Comparison of ENCODE assay signal across 9 cellular contexts in genomic region chr19:44582581-44583265, GRCh38. TPM values are rescaled to one million over a fixed set of nuclear protein-coding genes. Genes with fewer than 3 reads are reported as not detected.
DNase-seq lines count a peak whose midpoint lies in the region; ATAC-seq and TF ChIP-seq lines count a peak whose summit lies in the region.
"Had no signal": no experiment of that assay in that cellular context is flagged by ENCODE, and none has a peak within 500 bp of the region (broad histone marks: within the 10 kb centered on the region; RNA-seq: fewer than 3 reads in every experiment).

No MANE protein-coding gene starts in this region.

- H3K9me3 ChIP-seq in Peyer's patch, result no peaks in the 10 kb centered on the region

- DNase-seq in activated naive CD4-positive, alpha-beta T cell treated with anti-CD3 and anti-CD28 coated beads, Interleukin-2, amount 10 ng/mL, durations not matched to agents 7 days and 5 days, result peak; percentile 29
- no peak for DNase-seq in activated naive CD4-positive, alpha-beta T cell treated with Interleukin-2 at 50 U/mL for 16 hours
- DNase-seq in Peyer's patch, result peak in 2 of 3 donors; percentile 63 to 66
- peak in 1 of 2 donors; percentile 49 for DNase-seq in foreskin fibroblast
- peak; percentile 54 for DNase-seq in stimulated activated naive CD8-positive, alpha-beta T cell treated with anti-CD3 and anti-CD28 coated beads, Interleukin-15, Interleukin-2, amounts not matched to agents 100 U/mL and 50 U/mL, for 24 hours
- no peak for DNase-seq in NCI-H1436 treated with DMSO at 0.1 percent for 48 hours (lab: John Stamatoyannopoulos, UW)

- H3K27ac Mint-ChIP-seq in activated naive CD4-positive, alpha-beta T cell treated with anti-CD3 and anti-CD28 coated beads, Interleukin-2, amount 10 ng/mL, durations not matched to agents 7 days and 5 days, result no peak overlapping the region

- H3K36me3 Mint-ChIP-seq in activated naive CD4-positive, alpha-beta T cell treated with anti-CD3 and anti-CD28 coated beads, Interleukin-2, amount 10 ng/mL, durations not matched to agents 7 days and 5 days, result no peaks in the 10 kb centered on the region

- H3K4me3 ChIP-seq in Peyer's patch (no peak overlapping the region), foreskin fibroblast (ENCODE audit: low read depth in 1 of 2, low read length in 2 of 2) (no peak overlapping the region)

- H3K36me3 ChIP-seq in Peyer's patch, result no peaks in the 10 kb centered on the region

- peaks cover 5% of the 10 kb centered on the region for H3K4me1 Mint-ChIP-seq in activated naive CD4-positive, alpha-beta T cell treated with anti-CD3 and anti-CD28 coated beads, Interleukin-2, amount 10 ng/mL, durations not matched to agents 7 days and 5 days

- H3K4me1 ChIP-seq in Peyer's patch, result no peaks in the 10 kb centered on the region

- TF ChIP-seq CTCF in Peyer's patch (IDR thresholded peaks at IDR 0.05) (peak in 4 of 6 experiments; percentile 28 to 65 (median 54)), foreskin fibroblast (IDR thresholded peaks at IDR 0.05; ENCODE audit: low read depth, low read length) (peak; percentile 70)

- CTCF ChIA-PET in activated naive CD4-positive, alpha-beta T cell treated with anti-CD3 and anti-CD28 coated beads, Interleukin-2, amount 10 ng/mL, durations not matched to agents 7 days and 5 days (lab: Charles Lee), result interaction anchor here (0.6 to 1.7 kb wide), 4 partner anchors 12 to 205 kb away, joined by 3 to 11 read pairs (median 3); no protein-coding TSS in a partner anchor

- H3K4me3 Mint-ChIP-seq in activated naive CD4-positive, alpha-beta T cell treated with anti-CD3 and anti-CD28 coated beads, Interleukin-2, amount 10 ng/mL, durations not matched to agents 7 days and 5 days, result no peak overlapping the region

- TF ChIP-seq POLR2A in Peyer's patch (IDR thresholded peaks at IDR 0.05), result no peak

- H3K9me3 Mint-ChIP-seq in activated naive CD4-positive, alpha-beta T cell treated with anti-CD3 and anti-CD28 coated beads, Interleukin-2, amount 10 ng/mL, durations not matched to agents 7 days and 5 days, result peaks cover 10% of the 10 kb centered on the region

- no peaks in the 10 kb centered on the region for H3K27me3 ChIP-seq in Peyer's patch

- ATAC-seq in stimulated activated naive CD8-positive, alpha-beta T cell treated with anti-CD3 and anti-CD28 coated beads, Interleukin-15, Interleukin-2, amounts not matched to agents 100 U/mL and 50 U/mL, for 24 hours, result no peak
- ATAC-seq in GM21786 (IDR thresholded peaks at IDR 0.05; ENCODE audit: unreplicated experiment) (no peak), GM18498 (IDR thresholded peaks at IDR 0.05; ENCODE audit: unreplicated experiment) (no peak)

- peaks cover 8% of the 10 kb centered on the region for H3K27me3 Mint-ChIP-seq in activated naive CD4-positive, alpha-beta T cell treated with anti-CD3 and anti-CD28 coated beads, Interleukin-2, amount 10 ng/mL, durations not matched to agents 7 days and 5 days

- H3K27ac ChIP-seq in Peyer's patch, result no peak overlapping the region

RNA-seq across cellular contexts. Expression of gene IGSF23, which starts 30.6 kb away (rescaled TPM):
- total RNA-seq in Peyer's patch, result 10 to 100 TPM in 2 of 4 donors, 1 to 10 TPM in 1, not detected in 1; 7.5 to 20.7 (median 11.0) TPM
- total RNA-seq: glomerular endothelial cell had no signal

RNA-seq across cellular contexts. Expression of gene CEACAM20, which starts 53.2 kb away (rescaled TPM):
- 100 to 1,000 TPM in 3 of 4 donors, 1 to 10 TPM in 1; 5.0 to 490 (median 163) TPM for total RNA-seq in Peyer's patch
- total RNA-seq: glomerular endothelial cell had no signal

Comparison
In these comparisons a context has a peak if more than half of its experiments do, and no peak if none do; other contexts are left out.
1. DNase-seq: peak in activated naive CD4-positive, alpha-beta T cell treated with anti-CD3 and anti-CD28 coated beads, Interleukin-2, amount 10 ng/mL, durations not matched to agents 7 days and 5 days (single experiment), Peyer's patch (2 of 3) and stimulated activated naive CD8-positive, alpha-beta T cell treated with anti-CD3 and anti-CD28 coated beads, Interleukin-15, Interleukin-2, amounts not matched to agents 100 U/mL and 50 U/mL, for 24 hours (single experiment); none in activated naive CD4-positive, alpha-beta T cell treated with Interleukin-2 at 50 U/mL for 16 hours (single experiment) and NCI-H1436 treated with DMSO at 0.1 percent for 48 hours (single experiment).